In genomic region chrX:119802546-119802945, GRCh38 we compare ENCODE assay signal across 9 cellular contexts. TPM values are rescaled to one million over a fixed set of nuclear protein-coding genes. Genes with fewer than 3 reads are reported as not detected.
"Had no signal": no experiment of that assay in that cellular context is flagged by ENCODE, and none has a peak within 500 bp of the region (broad histone marks: within the 10 kb centered on the region; RNA-seq: fewer than 3 reads in every experiment).

No MANE protein-coding gene starts in this region.

- DNase-seq: GM23248, GOT3, H7, H9, HCEC 1CT, HFFc6 had no signal

- H2AFZ ChIP-seq: GM23248, GM23338 had no signal

- H3K4me1 ChIP-seq: HAP-1 had no signal

- H3K4me3 Mint-ChIP-seq: GM23338, H9, HFFc6 had no signal

- H3K9me3 Mint-ChIP-seq: HFFc6 had no signal

- H3K27ac ChIP-seq: GM23248 had no signal

- H3K27ac Mint-ChIP-seq: GM23338, H9, HFFc6 had no signal

- H3K9ac ChIP-seq: GM23248 had no signal

- H3K4me2 ChIP-seq: GM23338 had no signal

- H3K4me1 Mint-ChIP-seq: GM23338, H9 had no signal

- ATAC-seq: GM23338, HCT116 had no signal

- H3K9me3 ChIP-seq: HAP-1 had no signal

- H3K36me3 ChIP-seq: HAP-1 had no signal

- H3K4me3 ChIP-seq: GM23248, GM23338, HAP-1 had no signal

RNA-seq across cellular contexts. Expression of gene SOWAHD, which starts 44.2 kb away (rescaled TPM):
- polyA plus RNA-seq: GM23248 had no signal
